ENCODE assay signal across 8 cellular contexts in the genomic region with DNA sequence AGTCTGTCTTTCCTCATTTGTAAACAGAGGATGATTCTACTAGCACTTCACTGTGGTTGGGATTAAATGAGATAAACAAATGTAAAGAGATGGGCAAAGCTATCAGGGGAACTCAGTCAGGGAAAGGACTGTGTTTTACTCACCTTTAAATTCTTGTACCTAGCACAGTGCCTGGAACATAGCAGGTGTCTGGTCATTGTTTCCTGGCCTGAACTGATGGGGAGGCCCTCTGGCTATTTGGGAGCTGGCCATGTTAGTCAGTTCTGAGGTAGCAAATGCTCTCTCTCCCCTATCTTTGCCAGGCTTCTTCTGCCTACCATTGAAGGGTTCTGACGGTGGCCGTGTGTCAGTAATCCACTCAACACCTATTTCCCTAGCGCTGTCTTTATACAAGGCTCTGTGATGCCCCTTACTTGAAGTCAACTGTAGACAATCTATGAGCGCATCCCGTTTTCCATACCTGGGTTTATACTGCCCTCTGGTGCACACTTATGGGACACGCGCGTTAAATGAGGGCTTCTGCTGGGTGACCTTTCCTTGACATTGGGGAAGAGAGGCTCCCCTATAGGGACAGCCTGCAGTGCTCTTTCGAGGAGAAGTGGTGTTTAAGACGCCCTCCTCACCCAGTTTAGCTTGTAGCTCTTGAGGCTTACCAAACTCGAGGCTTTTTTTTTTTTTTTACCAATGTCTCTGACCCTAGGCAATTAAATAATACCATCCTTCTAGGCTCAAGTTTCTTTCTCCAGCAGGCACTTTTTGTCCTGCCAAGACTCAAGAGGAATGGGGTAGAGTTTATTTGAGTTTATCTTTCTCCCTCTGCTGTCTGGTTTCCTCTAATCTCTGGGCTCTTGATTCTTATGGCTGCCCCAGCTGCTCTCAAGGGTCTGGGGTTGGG. TPM values are rescaled to one million over a fixed set of nuclear protein-coding genes. Genes with fewer than 3 reads are reported as not detected.
DNase-seq lines count a peak whose midpoint lies in the region; ATAC-seq, FAIRE-seq and TF ChIP-seq lines count a peak whose summit lies in the region.

No MANE protein-coding gene starts in this region.

- H3K4me1 ChIP-seq in CD8-positive, alpha-beta memory T cell (ENCODE audit: insufficient read depth, low read length), result no peaks in the 10 kb centered on the region
- H3K4me1 ChIP-seq in adrenal gland (replicated peaks in 1 of 2), result no peaks in the 10 kb centered on the region

- no peaks in the 10 kb centered on the region for H3K36me3 Mint-ChIP-seq in CD8-positive, alpha-beta memory T cell

- peak; percentile 58 to 87 (median 79) for TF ChIP-seq CTCF in adrenal gland (IDR thresholded peaks at IDR 0.05)

- H3K4me1 Mint-ChIP-seq in CD8-positive, alpha-beta memory T cell, result no peaks in the 10 kb centered on the region

- ATAC-seq in left ventricle myocardium superior (peak; percentile 80), sciatic nerve (peak; percentile 79), HG03469 (IDR thresholded peaks at IDR 0.05; ENCODE audit: unreplicated experiment) (no peak)

- CTCF ChIA-PET in CD8-positive, alpha-beta memory T cell (lab: Charles Lee), result interaction anchor here (0.7 to 4.3 kb wide), 14 partner anchors 9 to 169 kb away, joined by 3 to 41 read pairs (median 3); partner anchors contain the start of gene AARS2

- no peak for FAIRE-seq in H54 (lab: Jason Lieb, UNC)

- no peak overlapping the region for H3K4me3 Mint-ChIP-seq in CD8-positive, alpha-beta memory T cell

- intact Hi-C loops in adrenal gland (cut with DNase I) (loop anchor here (2.0 to 10.0 kb wide), 6 partner anchors 66 to 241 kb away; partner anchors contain the start of genes CAPN11 (in 1 of the 2) and TMEM151B (in 1 of the 2)), left ventricle myocardium superior (cut with micrococcal nuclease) (loop anchor here (5.0 kb wide), 1 partner anchor 71 kb away; the partner anchor contains the start of gene NFKBIE), sciatic nerve (cut with DNase I) (no loop called here)

- TF ChIP-seq POLR2A in H54 (IDR thresholded peaks at IDR 0.05; ENCODE audit: low read depth, low read length), result no peak
- TF ChIP-seq POLR2A in adrenal gland (IDR thresholded peaks at IDR 0.05), result no peak

- peaks cover 18 to 28% of the 10 kb centered on the region in 2 donors for H3K27me3 Mint-ChIP-seq in CD8-positive, alpha-beta memory T cell

- H3K4me3 ChIP-seq in CD8-positive, alpha-beta memory T cell (ENCODE audit: low read length), result no peak overlapping the region
- H3K4me3 ChIP-seq in adrenal gland, result no peak overlapping the region

- no peaks in the 10 kb centered on the region for H3K36me3 ChIP-seq in CD8-positive, alpha-beta memory T cell (ENCODE audit: insufficient read depth, low read length)
- H3K36me3 ChIP-seq in adrenal gland (replicated peaks in 1 of 2), result no peaks in the 10 kb centered on the region

- H3K9me3 Mint-ChIP-seq in CD8-positive, alpha-beta memory T cell, result no peaks in the 10 kb centered on the region

- DNase-seq in CD8-positive, alpha-beta memory T cell, result peak; percentile 37 to 75 (median 46)
- DNase-seq in H54 (ENCODE audit: insufficient read length, low spot score) (peak; percentile 61), NCI-H1694 (lab: John Stamatoyannopoulos, UW) (peak; percentile 74), T follicular helper cell (ENCODE audit: low read depth) (peak; percentile 41), adrenal gland (peak; percentile 58 to 88 (median 67)), left ventricle myocardium superior (peak; percentile 55), sciatic nerve (ENCODE audit: low spot score) (peak; percentile 76)

- POLR2A ChIA-PET in CD8-positive, alpha-beta memory T cell (lab: Charles Lee), result no interaction called here

- H3K27ac Mint-ChIP-seq in CD8-positive, alpha-beta memory T cell, result no peak overlapping the region

- 1 to 4% (median 1%) methylated on average over 11 of the region's 11 CpGs for WGBS in adrenal gland, 4 donors

- H3K27me3 ChIP-seq in CD8-positive, alpha-beta memory T cell (ENCODE audit: insufficient read depth, low read length, poor library complexity, severe bottlenecking), result peaks cover 11% of the 10 kb centered on the region
- H3K27me3 ChIP-seq in adrenal gland, result peaks cover 7% of the 10 kb centered on the region

- no peaks in the 10 kb centered on the region for H3K9me3 ChIP-seq in CD8-positive, alpha-beta memory T cell (ENCODE audit: low read length)
- no peaks in the 10 kb centered on the region for H3K9me3 ChIP-seq in adrenal gland (replicated peaks in 1 of 3)

- no peak overlapping the region for H3K27ac ChIP-seq in CD8-positive, alpha-beta memory T cell (ENCODE audit: low read depth, low read length)
- no peak overlapping the region for H3K27ac ChIP-seq in adrenal gland

RNA-seq across cellular contexts. Expression of gene SPATS1, which starts 4.0 kb away (rescaled TPM):
- total RNA-seq in CD8-positive, alpha-beta memory T cell, result not detected
- polyA plus RNA-seq in CD8-positive, alpha-beta memory T cell, result not detected
- total RNA-seq in adrenal gland (not detected), left ventricle myocardium superior (not detected), sciatic nerve (not detected)
- under 1 TPM in 1 of 3 donors, not detected in 2; 0.15 TPM for polyA plus RNA-seq in adrenal gland

RNA-seq across cellular contexts. Expression of gene AARS2, which starts 25.3 kb away (rescaled TPM):
- total RNA-seq in CD8-positive, alpha-beta memory T cell, result 10 to 100 TPM; 25.8 to 27.7 TPM
- polyA plus RNA-seq in CD8-positive, alpha-beta memory T cell, result 10.4 TPM
- 10 to 100 TPM in 4 of 8 donors, 1 to 10 TPM in 4; 7.4 to 15.9 (median 10.2) TPM for total RNA-seq in adrenal gland
- polyA plus RNA-seq in adrenal gland, result 10 to 100 TPM in 1 of 3 donors, 1 to 10 TPM in 2; 5.3 to 10.1 (median 6.2) TPM
- total RNA-seq in left ventricle myocardium superior, result 11.5 TPM
- total RNA-seq in sciatic nerve, result 13.3 TPM

RNA-seq across cellular contexts. Expression of gene CDC5L, which starts 49.0 kb away (rescaled TPM):
- 10 to 100 TPM; 27.4 to 29.9 TPM for total RNA-seq in CD8-positive, alpha-beta memory T cell
- 14.9 TPM for polyA plus RNA-seq in CD8-positive, alpha-beta memory T cell
- total RNA-seq in adrenal gland (10 to 100 TPM; 13.8 to 26.2 (median 20.8) TPM), left ventricle myocardium superior (20.1 TPM), sciatic nerve (20.3 TPM)
- 10 to 100 TPM in 1 of 3 donors, 1 to 10 TPM in 2; 5.6 to 33.6 (median 5.9) TPM for polyA plus RNA-seq in adrenal gland
